Comparison of ENCODE assay signal across 2 cellular contexts in the genomic region with DNA sequence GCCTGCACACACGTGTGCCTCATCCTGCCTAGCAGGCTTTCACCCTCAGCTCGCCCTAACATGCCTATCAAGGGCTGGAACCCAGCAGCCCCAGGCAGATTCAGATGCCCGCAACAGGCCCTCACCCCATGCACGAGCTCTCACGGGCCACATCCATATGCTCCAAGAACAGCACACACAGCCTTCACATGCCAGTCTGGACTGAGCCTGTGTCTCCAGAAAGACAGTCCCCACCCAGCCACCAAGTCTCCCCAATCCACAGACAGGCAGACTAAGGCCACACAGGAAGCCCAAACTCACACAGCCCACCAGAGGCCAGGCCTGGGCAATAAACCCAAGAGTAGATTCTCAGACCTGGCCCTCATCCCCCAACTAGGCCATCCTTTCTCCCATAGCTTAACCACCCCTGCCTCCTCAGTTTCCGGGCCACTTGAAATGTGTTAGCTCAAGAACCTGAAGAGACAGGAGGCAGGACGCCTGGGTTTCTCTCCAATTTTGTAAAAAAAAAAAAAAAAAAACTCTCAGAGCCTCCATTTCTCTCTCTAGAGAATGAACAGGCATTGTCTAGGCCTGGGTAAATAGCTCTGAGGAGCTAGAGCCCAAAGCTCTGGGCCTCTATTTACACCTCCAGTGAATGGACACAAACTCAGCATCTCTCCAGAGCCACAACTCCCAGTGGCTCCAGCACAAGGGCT.
TF ChIP-seq lines count a peak whose summit lies in the region.

No MANE protein-coding gene starts in this region.

TF ChIP-seq in GM23338, 12 proteins besides CTCF, POLR2A, EP300 and RAD21 (continued from another document and continues in another):
- TF ChIP-seq, protein P1, sequence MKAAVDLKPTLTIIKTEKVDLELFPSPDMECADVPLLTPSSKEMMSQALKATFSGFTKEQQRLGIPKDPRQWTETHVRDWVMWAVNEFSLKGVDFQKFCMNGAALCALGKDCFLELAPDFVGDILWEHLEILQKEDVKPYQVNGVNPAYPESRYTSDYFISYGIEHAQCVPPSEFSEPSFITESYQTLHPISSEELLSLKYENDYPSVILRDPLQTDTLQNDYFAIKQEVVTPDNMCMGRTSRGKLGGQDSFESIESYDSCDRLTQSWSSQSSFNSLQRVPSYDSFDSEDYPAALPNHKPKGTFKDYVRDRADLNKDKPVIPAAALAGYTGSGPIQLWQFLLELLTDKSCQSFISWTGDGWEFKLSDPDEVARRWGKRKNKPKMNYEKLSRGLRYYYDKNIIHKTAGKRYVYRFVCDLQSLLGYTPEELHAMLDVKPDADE (IDR thresholded peaks at IDR 0.05), result no peak
- TF ChIP-seq, protein P2, sequence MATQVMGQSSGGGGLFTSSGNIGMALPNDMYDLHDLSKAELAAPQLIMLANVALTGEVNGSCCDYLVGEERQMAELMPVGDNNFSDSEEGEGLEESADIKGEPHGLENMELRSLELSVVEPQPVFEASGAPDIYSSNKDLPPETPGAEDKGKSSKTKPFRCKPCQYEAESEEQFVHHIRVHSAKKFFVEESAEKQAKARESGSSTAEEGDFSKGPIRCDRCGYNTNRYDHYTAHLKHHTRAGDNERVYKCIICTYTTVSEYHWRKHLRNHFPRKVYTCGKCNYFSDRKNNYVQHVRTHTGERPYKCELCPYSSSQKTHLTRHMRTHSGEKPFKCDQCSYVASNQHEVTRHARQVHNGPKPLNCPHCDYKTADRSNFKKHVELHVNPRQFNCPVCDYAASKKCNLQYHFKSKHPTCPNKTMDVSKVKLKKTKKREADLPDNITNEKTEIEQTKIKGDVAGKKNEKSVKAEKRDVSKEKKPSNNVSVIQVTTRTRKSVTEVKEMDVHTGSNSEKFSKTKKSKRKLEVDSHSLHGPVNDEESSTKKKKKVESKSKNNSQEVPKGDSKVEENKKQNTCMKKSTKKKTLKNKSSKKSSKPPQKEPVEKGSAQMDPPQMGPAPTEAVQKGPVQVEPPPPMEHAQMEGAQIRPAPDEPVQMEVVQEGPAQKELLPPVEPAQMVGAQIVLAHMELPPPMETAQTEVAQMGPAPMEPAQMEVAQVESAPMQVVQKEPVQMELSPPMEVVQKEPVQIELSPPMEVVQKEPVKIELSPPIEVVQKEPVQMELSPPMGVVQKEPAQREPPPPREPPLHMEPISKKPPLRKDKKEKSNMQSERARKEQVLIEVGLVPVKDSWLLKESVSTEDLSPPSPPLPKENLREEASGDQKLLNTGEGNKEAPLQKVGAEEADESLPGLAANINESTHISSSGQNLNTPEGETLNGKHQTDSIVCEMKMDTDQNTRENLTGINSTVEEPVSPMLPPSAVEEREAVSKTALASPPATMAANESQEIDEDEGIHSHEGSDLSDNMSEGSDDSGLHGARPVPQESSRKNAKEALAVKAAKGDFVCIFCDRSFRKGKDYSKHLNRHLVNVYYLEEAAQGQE (IDR thresholded peaks at IDR 0.05; ENCODE audit: unreplicated experiment), result no peak
- TF ChIP-seq EZH2 (IDR thresholded peaks at IDR 0.05; ENCODE audit: low read depth, unreplicated experiment) (no peak), ZNF114 (CRISPR knock-in tag; IDR thresholded peaks at IDR 0.05) (no peak), EZH2phosphoT487 (IDR thresholded peaks at IDR 0.05; ENCODE audit: unreplicated experiment) (no peak), JUNB (IDR thresholded peaks at IDR 0.05; ENCODE audit: unreplicated experiment) (no peak), CREB1 (CRISPR knock-in tag; IDR thresholded peaks at IDR 0.05; ENCODE audit: low read depth) (no peak)
- TF ChIP-seq, protein P3, sequence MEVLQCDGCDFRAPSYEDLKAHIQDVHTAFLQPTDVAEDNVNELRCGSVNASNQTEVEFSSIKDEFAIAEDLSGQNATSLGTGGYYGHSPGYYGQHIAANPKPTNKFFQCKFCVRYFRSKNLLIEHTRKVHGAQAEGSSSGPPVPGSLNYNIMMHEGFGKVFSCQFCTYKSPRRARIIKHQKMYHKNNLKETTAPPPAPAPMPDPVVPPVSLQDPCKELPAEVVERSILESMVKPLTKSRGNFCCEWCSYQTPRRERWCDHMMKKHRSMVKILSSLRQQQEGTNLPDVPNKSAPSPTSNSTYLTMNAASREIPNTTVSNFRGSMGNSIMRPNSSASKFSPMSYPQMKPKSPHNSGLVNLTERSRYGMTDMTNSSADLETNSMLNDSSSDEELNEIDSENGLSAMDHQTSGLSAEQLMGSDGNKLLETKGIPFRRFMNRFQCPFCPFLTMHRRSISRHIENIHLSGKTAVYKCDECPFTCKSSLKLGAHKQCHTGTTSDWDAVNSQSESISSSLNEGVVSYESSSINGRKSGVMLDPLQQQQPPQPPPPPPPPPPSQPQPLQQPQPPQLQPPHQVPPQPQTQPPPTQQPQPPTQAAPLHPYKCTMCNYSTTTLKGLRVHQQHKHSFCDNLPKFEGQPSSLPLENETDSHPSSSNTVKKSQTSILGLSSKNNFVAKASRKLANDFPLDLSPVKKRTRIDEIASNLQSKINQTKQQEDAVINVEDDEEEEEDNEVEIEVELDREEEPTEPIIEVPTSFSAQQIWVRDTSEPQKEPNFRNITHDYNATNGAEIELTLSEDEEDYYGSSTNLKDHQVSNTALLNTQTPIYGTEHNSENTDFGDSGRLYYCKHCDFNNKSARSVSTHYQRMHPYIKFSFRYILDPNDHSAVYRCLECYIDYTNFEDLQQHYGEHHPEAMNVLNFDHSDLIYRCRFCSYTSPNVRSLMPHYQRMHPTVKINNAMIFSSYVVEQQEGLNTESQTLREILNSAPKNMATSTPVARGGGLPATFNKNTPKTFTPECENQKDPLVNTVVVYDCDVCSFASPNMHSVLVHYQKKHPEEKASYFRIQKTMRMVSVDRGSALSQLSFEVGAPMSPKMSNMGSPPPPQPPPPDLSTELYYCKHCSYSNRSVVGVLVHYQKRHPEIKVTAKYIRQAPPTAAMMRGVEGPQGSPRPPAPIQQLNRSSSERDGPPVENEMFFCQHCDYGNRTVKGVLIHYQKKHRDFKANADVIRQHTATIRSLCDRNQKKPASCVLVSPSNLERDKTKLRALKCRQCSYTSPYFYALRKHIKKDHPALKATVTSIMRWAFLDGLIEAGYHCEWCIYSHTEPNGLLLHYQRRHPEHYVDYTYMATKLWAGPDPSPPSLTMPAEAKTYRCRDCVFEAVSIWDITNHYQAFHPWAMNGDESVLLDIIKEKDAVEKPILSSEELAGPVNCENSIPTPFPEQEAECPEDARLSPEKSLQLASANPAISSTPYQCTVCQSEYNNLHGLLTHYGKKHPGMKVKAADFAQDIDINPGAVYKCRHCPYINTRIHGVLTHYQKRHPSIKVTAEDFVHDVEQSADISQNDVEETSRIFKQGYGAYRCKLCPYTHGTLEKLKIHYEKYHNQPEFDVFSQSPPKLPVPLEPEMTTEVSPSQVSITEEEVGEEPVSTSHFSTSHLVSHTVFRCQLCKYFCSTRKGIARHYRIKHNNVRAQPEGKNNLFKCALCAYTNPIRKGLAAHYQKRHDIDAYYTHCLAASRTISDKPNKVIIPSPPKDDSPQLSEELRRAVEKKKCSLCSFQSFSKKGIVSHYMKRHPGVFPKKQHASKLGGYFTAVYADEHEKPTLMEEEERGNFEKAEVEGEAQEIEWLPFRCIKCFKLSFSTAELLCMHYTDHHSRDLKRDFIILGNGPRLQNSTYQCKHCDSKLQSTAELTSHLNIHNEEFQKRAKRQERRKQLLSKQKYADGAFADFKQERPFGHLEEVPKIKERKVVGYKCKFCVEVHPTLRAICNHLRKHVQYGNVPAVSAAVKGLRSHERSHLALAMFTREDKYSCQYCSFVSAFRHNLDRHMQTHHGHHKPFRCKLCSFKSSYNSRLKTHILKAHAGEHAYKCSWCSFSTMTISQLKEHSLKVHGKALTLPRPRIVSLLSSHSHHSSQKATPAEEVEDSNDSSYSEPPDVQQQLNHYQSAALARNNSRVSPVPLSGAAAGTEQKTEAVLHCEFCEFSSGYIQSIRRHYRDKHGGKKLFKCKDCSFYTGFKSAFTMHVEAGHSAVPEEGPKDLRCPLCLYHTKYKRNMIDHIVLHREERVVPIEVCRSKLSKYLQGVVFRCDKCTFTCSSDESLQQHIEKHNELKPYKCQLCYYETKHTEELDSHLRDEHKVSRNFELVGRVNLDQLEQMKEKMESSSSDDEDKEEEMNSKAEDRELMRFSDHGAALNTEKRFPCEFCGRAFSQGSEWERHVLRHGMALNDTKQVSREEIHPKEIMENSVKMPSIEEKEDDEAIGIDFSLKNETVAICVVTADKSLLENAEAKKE (CRISPR knock-in tag; IDR thresholded peaks at IDR 0.05), result no peak

TF ChIP-seq in GM12891, 5 proteins besides CTCF, POLR2A, EP300 and RAD21 (continued from another document):
- TF ChIP-seq SPI1 (IDR thresholded peaks at IDR 0.05; ENCODE audit: low read depth, low read length) (no peak), POU2F2 (IDR thresholded peaks at IDR 0.05; ENCODE audit: low read depth, low read length) (no peak), TAF1 (IDR thresholded peaks at IDR 0.05; ENCODE audit: low read depth, low read length) (no peak)
TF ChIP-seq in GM12891: peak in this region for 0.
